Comparison of ENCODE assay signal across 8 cellular contexts in the genomic region with DNA sequence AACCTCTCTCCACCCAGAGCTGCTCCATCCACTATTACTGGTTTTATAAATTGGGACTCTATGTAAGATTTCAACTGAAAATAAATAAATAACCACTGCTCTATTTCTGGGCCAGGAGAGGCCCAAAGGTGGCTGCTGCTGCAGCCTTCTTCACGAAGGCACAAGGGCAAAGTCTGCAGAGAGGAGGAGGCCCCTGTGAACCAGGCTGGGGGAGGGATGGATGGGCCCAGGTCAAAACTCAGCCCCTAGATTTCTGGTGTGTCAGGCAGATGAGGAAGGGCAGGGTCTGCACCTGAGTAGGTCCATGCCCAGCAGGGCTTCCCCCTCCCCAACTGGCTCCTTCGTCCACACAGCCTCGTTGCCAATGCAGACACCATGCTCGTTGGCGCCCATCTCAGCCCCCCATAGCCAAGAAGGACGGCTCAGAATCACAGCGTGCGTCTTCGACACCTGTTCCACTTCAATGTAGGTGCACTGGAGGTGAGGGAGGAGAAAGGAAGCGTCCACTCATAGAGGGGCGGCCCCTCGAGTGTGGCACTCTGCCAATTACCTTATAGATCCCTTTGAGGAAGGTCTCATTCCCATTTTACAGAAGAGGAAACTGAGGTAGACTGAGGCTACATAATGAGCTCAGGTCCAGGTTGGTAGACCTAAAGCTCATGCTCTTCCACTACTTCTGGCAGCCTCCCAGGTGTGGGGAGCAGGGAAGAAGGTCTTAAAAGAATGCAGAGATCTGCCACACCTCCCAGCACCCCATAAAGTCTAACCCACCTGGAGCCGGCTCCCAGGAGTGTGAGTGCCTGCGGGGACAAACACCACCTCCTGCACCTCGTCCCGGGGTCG. TPM values are rescaled to one million over a fixed set of nuclear protein-coding genes. Genes with fewer than 3 reads are reported as not detected.
DNase-seq lines count a peak whose midpoint lies in the region; ATAC-seq, FAIRE-seq and TF ChIP-seq lines count a peak whose summit lies in the region.

No MANE protein-coding gene starts in this region.

- TF ChIP-seq EP300 in A549 (IDR thresholded peaks at IDR 0.05), result no peak

- WGBS in A549 (ENCODE audit: missing lambda C conversion rate), result 54% methylated on average over 17 of the region's 17 CpGs

- DNase-seq in A549 (ENCODE audit: low read depth in 1 of 2, low spot score in 1 of 2), result no peak
- peak; percentile 22 for DNase-seq in HT-29 (ENCODE audit: low spot score)
- DNase-seq in brain microvascular endothelial cell, result no peak
- DNase-seq in activated gamma-delta T cell (lab: John Stamatoyannopoulos, UW), result no peak
- DNase-seq in SIG-M5 treated with dmso at 0.1 percent for 504 hours (lab: John Stamatoyannopoulos, UW; ENCODE audit: unreplicated experiment), result no peak

- peak overlapping the region; percentile 99 for H3K4me2 ChIP-seq in A549

- POLR2A ChIA-PET in A549 (lab: Yijun Ruan, JAX), result interaction anchor here (0.5 to 2.6 kb wide), 4 partner anchors 9 to 292 kb away, joined by 3 to 35 read pairs (median 15); a partner anchor contains a TSS

- in situ Hi-C loops in brain microvascular endothelial cell (cut with HindIII; ENCODE audit: low pct_ligation_motif_present, low sequenced_read_pairs), result no loop called here

- TF ChIP-seq POLR2A in A549 (IDR thresholded peaks at IDR 0.05; ENCODE audit: low read length), result no peak

- TF ChIP-seq RAD21 in A549 (conservative IDR thresholded peaks at IDR 0.05 in 1 of 2, IDR thresholded peaks at IDR 0.05 in 1 of 2), result no peak

- H3K27me3 ChIP-seq in brain microvascular endothelial cell (replicated peaks) (peaks cover 2% of the 10 kb centered on the region), mucosa of stomach (ENCODE audit: control insufficient read depth, insufficient read depth, low read length) (no peaks in the 10 kb centered on the region)

- H3K9ac ChIP-seq in mucosa of stomach (ENCODE audit: low read length), result peak overlapping the region; percentile 93

- H3K27ac ChIP-seq in A549 (peak overlapping the region; percentile 90 to 92), brain microvascular endothelial cell (no peak overlapping the region)

- peak overlapping the region; percentile 85 for H3K4me3 ChIP-seq in A549
- peak overlapping the region; percentile 75 for H3K4me3 ChIP-seq in brain microvascular endothelial cell (ENCODE audit: low read depth, low read length)
- peak overlapping the region; percentile 96 for H3K4me3 ChIP-seq in mucosa of stomach (ENCODE audit: low read length)

- FAIRE-seq in A549 (lab: Jason Lieb, UNC), result no peak

- TF ChIP-seq CTCF in A549 (IDR thresholded peaks at IDR 0.05) (no peak), brain microvascular endothelial cell (IDR thresholded peaks at IDR 0.05; ENCODE audit: low read depth, low read length, missing control alignments) (no peak)

- CTCF ChIA-PET in A549 (lab: Yijun Ruan, JAX), result interaction anchor here (0.6 to 36.3 kb wide), 23 partner anchors 10 to 222 kb away, joined by 3 to 1860 read pairs (median 21); a partner anchor contains a TSS

- no peaks in the 10 kb centered on the region for H3K9me3 ChIP-seq in A549
- no peaks in the 10 kb centered on the region for H3K9me3 ChIP-seq in mucosa of stomach (ENCODE audit: control insufficient read depth, low read length)

- H3K4me1 ChIP-seq in A549 (peaks cover 25% of the 10 kb centered on the region), mucosa of stomach (ENCODE audit: control insufficient read depth, insufficient read depth, low read length) (peaks cover 37% of the 10 kb centered on the region)

- ATAC-seq in A549, result no peak
- ATAC-seq in HG03280 (IDR thresholded peaks at IDR 0.05; ENCODE audit: unreplicated experiment), result no peak
- ATAC-seq in GM18861 (IDR thresholded peaks at IDR 0.05; ENCODE audit: unreplicated experiment), result no peak

- no peaks in the 10 kb centered on the region for H3K36me3 ChIP-seq in brain microvascular endothelial cell (replicated peaks)
- H3K36me3 ChIP-seq in mucosa of stomach (ENCODE audit: control insufficient read depth, insufficient read depth, low read length), result no peaks in the 10 kb centered on the region

TF ChIP-seq in A549, 52 proteins besides CTCF, POLR2A, EP300 and RAD21:
- TF ChIP-seq KDM1A (IDR thresholded peaks at IDR 0.05; ENCODE audit: low read depth), result peak; percentile 81; the same call in 1 of the 2 replicates
- TF ChIP-seq ZFP36 (IDR thresholded peaks at IDR 0.05; ENCODE audit: borderline replicate concordance, partially characterized antibody), result no peak
- TF ChIP-seq, protein P1, sequence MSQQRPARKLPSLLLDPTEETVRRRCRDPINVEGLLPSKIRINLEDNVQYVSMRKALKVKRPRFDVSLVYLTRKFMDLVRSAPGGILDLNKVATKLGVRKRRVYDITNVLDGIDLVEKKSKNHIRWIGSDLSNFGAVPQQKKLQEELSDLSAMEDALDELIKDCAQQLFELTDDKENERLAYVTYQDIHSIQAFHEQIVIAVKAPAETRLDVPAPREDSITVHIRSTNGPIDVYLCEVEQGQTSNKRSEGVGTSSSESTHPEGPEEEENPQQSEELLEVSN (IDR thresholded peaks at IDR 0.05; ENCODE audit: borderline replicate concordance, low read depth), result no peak
- 0 out of 2 replicates have a peak, but pooled peaks have one; percentile 39 for TF ChIP-seq HDAC2 (IDR thresholded peaks at IDR 0.05)
- TF ChIP-seq CHD4 (IDR thresholded peaks at IDR 0.05; ENCODE audit: borderline replicate concordance), result no peak
- 0 out of 2 replicates have a peak, but pooled peaks have one; percentile 9 for TF ChIP-seq GATA3 (IDR thresholded peaks at IDR 0.05; ENCODE audit: borderline replicate concordance)
- TF ChIP-seq CHD2 (IDR thresholded peaks at IDR 0.05; ENCODE audit: low read length, partially characterized antibody), result no peak
- TF ChIP-seq, protein P2, sequence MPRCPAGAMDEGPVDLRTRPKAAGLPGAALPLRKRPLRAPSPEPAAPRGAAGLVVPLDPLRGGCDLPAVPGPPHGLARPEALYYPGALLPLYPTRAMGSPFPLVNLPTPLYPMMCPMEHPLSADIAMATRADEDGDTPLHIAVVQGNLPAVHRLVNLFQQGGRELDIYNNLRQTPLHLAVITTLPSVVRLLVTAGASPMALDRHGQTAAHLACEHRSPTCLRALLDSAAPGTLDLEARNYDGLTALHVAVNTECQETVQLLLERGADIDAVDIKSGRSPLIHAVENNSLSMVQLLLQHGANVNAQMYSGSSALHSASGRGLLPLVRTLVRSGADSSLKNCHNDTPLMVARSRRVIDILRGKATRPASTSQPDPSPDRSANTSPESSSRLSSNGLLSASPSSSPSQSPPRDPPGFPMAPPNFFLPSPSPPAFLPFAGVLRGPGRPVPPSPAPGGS (IDR thresholded peaks at IDR 0.05), result no peak
- no peak for TF ChIP-seq ZNF302 (CRISPR knock-in tag; IDR thresholded peaks at IDR 0.05)

RNA-seq across cellular contexts. Expression of a gene that starts 1.0 kb away (rescaled TPM):
- polyA plus RNA-seq in A549 (2011; rRNA removed) (20.7 and 25.8 TPM in 2 replicates), A549 (2017; fragmentation: RNase III; extraction: RNeasy Plus Mini Kit Qiagen cat#74134 plus additional on column Dnase treatment) (37.3 to 47.7 TPM (median 43.7 TPM) in 3 replicates)
- 52.9 and 61.8 TPM in 2 replicates for polyA plus RNA-seq in A549 (2012; cell fraction: cytosol; rRNA removed)
- 177 and 179 TPM in 2 replicates for polyA plus RNA-seq in A549 (2012; cell fraction: nucleus; rRNA removed)
- 20.0 and 22.6 TPM in 2 replicates for polyA minus RNA-seq in A549 (2011; rRNA and poly(A)+ RNA removed)
- total RNA-seq in HT-29 (2014; rRNA removed; shearing (Covaris generic)), result 27.3 and 29.2 TPM in 2 replicates

RNA-seq across cellular contexts. Expression of a gene that starts 8.7 kb away (rescaled TPM):
- 1.7 and 2.7 TPM in 2 replicates for polyA plus RNA-seq in A549 (2011; rRNA removed)
- polyA plus RNA-seq in A549 (2012; cell fraction: cytosol; rRNA removed), result 1.7 TPM in 2 replicates
- 3.8 and 5.1 TPM in 2 replicates for polyA plus RNA-seq in A549 (2012; cell fraction: nucleus; rRNA removed)
- 2.3 to 3.0 TPM (median 2.5 TPM) in 3 replicates for polyA plus RNA-seq in A549 (2017; fragmentation: RNase III; extraction: RNeasy Plus Mini Kit Qiagen cat#74134 plus additional on column Dnase treatment)
- 1.4 and 1.7 TPM in 2 replicates for polyA minus RNA-seq in A549 (2011; rRNA and poly(A)+ RNA removed)
- total RNA-seq in HT-29 (2014; rRNA removed; shearing (Covaris generic)), result 0.10 TPM in 1 of 2 replicates, not detected in the other

RNA-seq across cellular contexts. Expression of a gene that starts 8.8 kb away (rescaled TPM):
- polyA plus RNA-seq in A549 (2011; rRNA removed), result 97.7 and 103 TPM in 2 replicates
- 136 and 194 TPM in 2 replicates for polyA plus RNA-seq in A549 (2012; cell fraction: cytosol; rRNA removed)
- 108 and 166 TPM in 2 replicates for polyA plus RNA-seq in A549 (2012; cell fraction: nucleus; rRNA removed)
- polyA plus RNA-seq in A549 (2017; fragmentation: RNase III; extraction: RNeasy Plus Mini Kit Qiagen cat#74134 plus additional on column Dnase treatment), result 56.8 to 62.8 TPM (median 62.0 TPM) in 3 replicates
- 116 and 142 TPM in 2 replicates for polyA minus RNA-seq in A549 (2011; rRNA and poly(A)+ RNA removed)
- 47.6 and 52.9 TPM in 2 replicates for total RNA-seq in HT-29 (2014; rRNA removed; shearing (Covaris generic))

RNA-seq across cellular contexts. Expression of a gene that starts 10.8 kb away (rescaled TPM):
- polyA plus RNA-seq in A549 (2011; rRNA removed) (0.61 and 0.67 TPM in 2 replicates), A549 (2017; fragmentation: RNase III; extraction: RNeasy Plus Mini Kit Qiagen cat#74134 plus additional on column Dnase treatment) (2.0 to 2.3 TPM (median 2.1 TPM) in 3 replicates)
- polyA plus RNA-seq in A549 (2012; cell fraction: cytosol; rRNA removed), result 0.83 and 1.4 TPM in 2 replicates
- polyA plus RNA-seq in A549 (2012; cell fraction: nucleus; rRNA removed), result 1.8 and 2.6 TPM in 2 replicates
- polyA minus RNA-seq in A549 (2011; rRNA and poly(A)+ RNA removed), result 0.24 and 0.50 TPM in 2 replicates
- total RNA-seq in HT-29 (2014; rRNA removed; shearing (Covaris generic)), result 11.2 and 12.5 TPM in 2 replicates

RNA-seq across cellular contexts. Expression of a gene that starts 18.5 kb away (rescaled TPM):
- polyA plus RNA-seq in A549 (2011; rRNA removed), result 7.0 and 7.1 TPM in 2 replicates
- polyA plus RNA-seq in A549 (2012; cell fraction: cytosol; rRNA removed), result 9.2 and 11.9 TPM in 2 replicates
- polyA plus RNA-seq in A549 (2012; cell fraction: nucleus; rRNA removed), result 54.3 and 75.1 TPM in 2 replicates
- polyA plus RNA-seq in A549 (2017; fragmentation: RNase III; extraction: RNeasy Plus Mini Kit Qiagen cat#74134 plus additional on column Dnase treatment), result 11.4 to 16.9 TPM (median 15.4 TPM) in 3 replicates
- 14.2 and 14.7 TPM in 2 replicates for polyA minus RNA-seq in A549 (2011; rRNA and poly(A)+ RNA removed)
- total RNA-seq in HT-29 (2014; rRNA removed; shearing (Covaris generic)), result 18.7 and 21.6 TPM in 2 replicates
